Comparison of ENCODE assay signal across 9 cellular contexts in the genomic region with DNA sequence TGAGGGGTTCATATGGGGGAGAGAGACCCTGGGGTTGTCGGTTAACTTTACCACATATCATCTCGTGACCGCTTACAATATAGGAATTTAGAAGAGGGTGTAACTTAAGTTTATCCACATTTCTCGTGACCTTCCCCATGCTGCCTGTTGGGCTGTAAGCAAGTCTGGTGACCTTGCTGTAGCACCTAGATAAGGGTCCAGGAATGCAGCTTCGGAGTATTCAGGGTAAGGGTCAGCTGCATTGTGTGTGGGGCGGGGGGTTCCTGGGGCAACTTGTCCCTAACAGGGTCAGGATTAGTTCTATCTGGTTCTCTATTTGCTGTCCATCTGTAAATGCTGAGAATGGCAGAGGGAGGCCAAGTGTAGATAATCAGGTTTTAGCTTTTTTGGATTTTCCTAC. TPM values are rescaled to one million over a fixed set of nuclear protein-coding genes. Genes with fewer than 3 reads are reported as not detected.
A peak's percentile ranks its signal among the peaks of the same experiment; 100 is the strongest.
DNase-seq lines count a peak whose midpoint lies in the region; ATAC-seq, FAIRE-seq and TF ChIP-seq lines count a peak whose summit lies in the region.
"Had no signal": no experiment of that assay in that cellular context is flagged by ENCODE, and none has a peak within 500 bp of the region (broad histone marks: within the 10 kb centered on the region; RNA-seq: fewer than 3 reads in every experiment).

No MANE protein-coding gene starts in this region.

- H3K27me3 ChIP-seq in CD8-positive, alpha-beta T cell (ENCODE audit: insufficient read depth, low read length), result peaks cover 8% of the 10 kb centered on the region
- H3K27me3 ChIP-seq in PC-9 (ENCODE audit: insufficient read depth, low read depth), result no peaks in the 10 kb centered on the region
- H3K27me3 ChIP-seq in esophagus squamous epithelium, result peaks cover 0 to 21% (median 0%) of the 10 kb centered on the region in 4 donors
- H3K27me3 ChIP-seq in psoas muscle (ENCODE audit: insufficient read depth in 3 of 3, low read length in 2 of 3), result no peaks in the 10 kb centered on the region
- no peaks in the 10 kb centered on the region for H3K27me3 ChIP-seq in pancreas

- H3K27me3 Mint-ChIP-seq in CD8-positive, alpha-beta T cell (ENCODE audit: low read depth), result peaks cover 38% of the 10 kb centered on the region

- peaks cover 9% of the 10 kb centered on the region for H3K4me1 ChIP-seq in CD8-positive, alpha-beta T cell (ENCODE audit: insufficient read depth, low read length)
- H3K4me1 ChIP-seq in PC-9 (replicated peaks; ENCODE audit: insufficient read depth) (peaks cover 30% of the 10 kb centered on the region), esophagus squamous epithelium (peaks cover 17 to 77% (median 24%) of the 10 kb centered on the region in 3 donors), psoas muscle (peaks cover 21% of the 10 kb centered on the region), pancreas (no peaks in the 10 kb centered on the region)

- no peak overlapping the region for H3K27ac ChIP-seq in CD8-positive, alpha-beta T cell (ENCODE audit: low read depth, low read length)
- H3K27ac ChIP-seq in PC-9 (no peak overlapping the region), esophagus squamous epithelium (peak overlapping the region; percentile 91 to 96 (median 96)), psoas muscle (peak overlapping the region; percentile 99), pancreas (peak overlapping the region in 1 of 4 donors; percentile 68)

- H3K9me3 Mint-ChIP-seq in CD8-positive, alpha-beta T cell, result no peaks in the 10 kb centered on the region

- CTCF ChIA-PET in CD8-positive, alpha-beta T cell (lab: Charles Lee), result interaction anchor here (1.2 kb wide), 1 partner anchor 67 kb away, joined by 3 read pairs; no protein-coding TSS in a partner anchor
- CTCF ChIA-PET in PC-9 (lab: Charles Lee), result interaction anchor here (0.6 kb wide), 1 partner anchor 387 kb away, joined by 7 read pairs; no protein-coding TSS in a partner anchor

- no peak for FAIRE-seq in pancreas (lab: Jason Lieb, UNC)

- no peaks in the 10 kb centered on the region for H3K36me3 ChIP-seq in CD8-positive, alpha-beta T cell (ENCODE audit: insufficient read depth, low read length)
- H3K36me3 ChIP-seq in PC-9 (ENCODE audit: low read depth), result no peaks in the 10 kb centered on the region
- H3K36me3 ChIP-seq in esophagus squamous epithelium, result no peaks in the 10 kb centered on the region
- H3K36me3 ChIP-seq in psoas muscle (ENCODE audit: insufficient read depth in 1 of 2, low read depth in 1 of 2), result no peaks in the 10 kb centered on the region
- no peaks in the 10 kb centered on the region for H3K36me3 ChIP-seq in pancreas

- H3K4me3 Mint-ChIP-seq in CD8-positive, alpha-beta T cell, result peak overlapping the region; percentile 61

- no peaks in the 10 kb centered on the region for H3K9me2 ChIP-seq in PC-9 (ENCODE audit: insufficient read depth)

- no peaks in the 10 kb centered on the region for H3K9me3 ChIP-seq in CD8-positive, alpha-beta T cell (ENCODE audit: low read length)
- H3K9me3 ChIP-seq in PC-9 (ENCODE audit: insufficient read depth, low read depth) (no peaks in the 10 kb centered on the region), esophagus squamous epithelium (no peaks in the 10 kb centered on the region), psoas muscle (no peaks in the 10 kb centered on the region), pancreas (no peaks in the 10 kb centered on the region)

- POLR2A ChIA-PET in CD8-positive, alpha-beta T cell (lab: Charles Lee), result no interaction called here
- POLR2A ChIA-PET in PC-9 (lab: Charles Lee; ENCODE audit: unreplicated experiment), result no interaction called here

- 80 to 98% methylated on average over 4 to 5 of the region's 6 CpGs for WGBS in esophagus squamous epithelium, 2 donors
- 83 to 91% (median 83%) methylated on average over 6 of the region's 6 CpGs for WGBS in psoas muscle, 3 donors
- 74 to 82% methylated on average over 6 of the region's 6 CpGs for WGBS in pancreas, 2 donors

- ATAC-seq in CD8-positive, alpha-beta T cell, result no peak
- no peak for ATAC-seq in psoas muscle
- no peak for ATAC-seq in pancreas

- H3K4me2 ChIP-seq in PC-9, result no peak overlapping the region

- H4K20me1 ChIP-seq in PC-9 (ENCODE audit: insufficient read depth), result no peaks in the 10 kb centered on the region

- TF ChIP-seq POLR2A in esophagus squamous epithelium (IDR thresholded peaks at IDR 0.05), result no peak

- no peak overlapping the region for H3K4me3 ChIP-seq in CD8-positive, alpha-beta T cell (ENCODE audit: low read depth, low read length)
- H3K4me3 ChIP-seq in PC-9 (no peak overlapping the region), esophagus squamous epithelium (no peak overlapping the region), psoas muscle (peak overlapping the region; percentile 84), pancreas (no peak overlapping the region)

- H2AFZ ChIP-seq in PC-9, result no peak overlapping the region

- no peak for DNase-seq in CD8-positive, alpha-beta T cell
- DNase-seq in PC-9 (no peak), esophagus squamous epithelium (lab: John Stamatoyannopoulos, UW) (no peak), psoas muscle (no peak), HT-29 (ENCODE audit: low spot score) (no peak), HCEC 1CT (no peak), pancreas (no peak), DMS53 treated with DMSO at 0.1 percent for 48 hours (lab: John Stamatoyannopoulos, UW; ENCODE audit: unreplicated experiment) (no peak)
- DNase-seq: stimulated activated CD8-positive, alpha-beta memory T cell treated with anti-CD3 and anti-CD28 coated beads, Interleukin-4, amount 100 ng/mL, for 48 hours had no signal

- H3K79me2 ChIP-seq in PC-9 (ENCODE audit: low read depth), result peaks cover 30% of the 10 kb centered on the region

- no peak overlapping the region for H3K27ac Mint-ChIP-seq in CD8-positive, alpha-beta T cell

- peaks cover 9% of the 10 kb centered on the region for H3F3A ChIP-seq in PC-9 (ENCODE audit: insufficient read depth, low read depth)

- H3K36me3 Mint-ChIP-seq in CD8-positive, alpha-beta T cell, result no peaks in the 10 kb centered on the region

- peaks cover 10% of the 10 kb centered on the region for H3K4me1 Mint-ChIP-seq in CD8-positive, alpha-beta T cell (ENCODE audit: low read depth)

- TF ChIP-seq CTCF in CD8-positive, alpha-beta T cell (IDR thresholded peaks at IDR 0.05), result no peak
- TF ChIP-seq CTCF in PC-9 (conservative IDR thresholded peaks at IDR 0.05), result no peak
- TF ChIP-seq CTCF in esophagus squamous epithelium (IDR thresholded peaks at IDR 0.05), result no peak
- no peak for TF ChIP-seq CTCF in psoas muscle (IDR thresholded peaks at IDR 0.05)
- TF ChIP-seq CTCF in pancreas (IDR thresholded peaks at IDR 0.05), result no peak

- intact Hi-C loops in CD8-positive, alpha-beta T cell (cut with DNase I, micrococcal nuclease), result no loop called here
- intact Hi-C loops in PC-9 (cut with micrococcal nuclease; ENCODE audit: unreplicated experiment), result loop anchor here (10.0 kb wide), 1 partner anchor 128 kb away; no protein-coding TSS in a partner anchor
- intact Hi-C loops in esophagus squamous epithelium (cut with DNase I), result no loop called here
- intact Hi-C loops in psoas muscle (cut with DNase I), result no loop called here
- intact Hi-C loops in pancreas (cut with DNase I), result no loop called here

- TSS peak; percentile 16 for BruUV-seq in PC-9 (replicated peaks; lab: Mats Ljungman, UMichigan)

RNA-seq across cellular contexts. Expression of gene CHST3, which starts 1.3 kb away (rescaled TPM):
- not detected for total RNA-seq in CD8-positive, alpha-beta T cell
- total RNA-seq in PC-9 (2021) (21.3 and 23.3 TPM in 2 replicates), esophagus squamous epithelium (10 to 100 TPM in 1 of 4 donors, 1 to 10 TPM in 3; 5.3 to 15.4 (median 9.6) TPM), psoas muscle (10 to 100 TPM; 10.6 to 44.0 (median 16.6) TPM), pancreas (10 to 100 TPM in 1 of 6 donors, 1 to 10 TPM in 5; 3.1 to 10.8 (median 3.8) TPM)
- polyA plus RNA-seq in psoas muscle (10 to 100 TPM in 1 of 3 donors, 1 to 10 TPM in 2; 3.3 to 12.1 (median 8.2) TPM), pancreas (1 to 10 TPM; 3.3 to 3.6 TPM)
- 12.3 and 14.1 TPM in 2 replicates for total RNA-seq in HT-29 (2014; rRNA removed; shearing (Covaris generic))

Comparison
In these comparisons a context has a peak if more than half of its experiments do, and no peak if none do; other contexts are left out.
1. H3K27ac ChIP-seq: peak in esophagus squamous epithelium (4 of 4) and psoas muscle (single experiment); none in CD8-positive, alpha-beta T cell (single experiment) and PC-9 (single experiment).
2. RNA of gene CHST3, which starts 1.3 kb away (total RNA-seq): 21.3 to 23.3 TPM in PC-9, 10.6 to 44.0 TPM in psoas muscle, 12.3 to 14.1 TPM in HT-29, 5.3 to 15.4 TPM in esophagus squamous epithelium and 3.1 to 10.8 TPM in pancreas; not detected in CD8-positive, alpha-beta T cell; every median in the first group is over 4 times any median in the second.